ENCODE assay signal across 23 cellular contexts in genomic region chr18:50869150-50869549, GRCh38. TPM values are rescaled to one million over a fixed set of nuclear protein-coding genes. Genes with fewer than 3 reads are reported as not detected.
DNase-seq lines count a peak whose midpoint lies in the region; ATAC-seq, FAIRE-seq and TF ChIP-seq lines count a peak whose summit lies in the region.
"Had no signal": no experiment of that assay in that cellular context is flagged by ENCODE, and none has a peak within 500 bp of the region (broad histone marks: within the 10 kb centered on the region; RNA-seq: fewer than 3 reads in every experiment).

No MANE protein-coding gene starts in this region.

- H2AK9ac ChIP-seq in IMR-90 (replicated peaks; ENCODE audit: low read depth, low read length, poor library complexity), result no peak overlapping the region

- in situ Hi-C loops in IMR-90 (cut with MboI; ENCODE audit: low sequenced_read_pairs), result no loop called here

- H3K56ac ChIP-seq in IMR-90 (ENCODE audit: extremely low read depth, insufficient read depth, low read length), result no peak overlapping the region

- H2BK120ac ChIP-seq in IMR-90 (ENCODE audit: low read depth, low read length), result peak overlapping the region; percentile 12; the same call in 1 of the 2 replicates

- H4K5ac ChIP-seq in IMR-90 (ENCODE audit: low read depth, low read length), result no peak overlapping the region

- POLR2A ChIA-PET in IMR-90 (lab: Charles Lee; ENCODE audit: unreplicated experiment), result no interaction called here

- H3K27me3 ChIP-seq in IMR-90 (ENCODE audit: control insufficient read depth, insufficient read depth, low read length), result no peaks in the 10 kb centered on the region
- H3K27me3 ChIP-seq in OCI-LY1 (ENCODE audit: insufficient read depth, low read length), result no peaks in the 10 kb centered on the region
- H3K27me3 ChIP-seq in keratinocyte (ENCODE audit: control insufficient read depth, extremely low read depth, insufficient read depth, low read length), result no peaks in the 10 kb centered on the region
- H3K27me3 ChIP-seq: vagina had no signal

- no peaks in the 10 kb centered on the region for H3F3A ChIP-seq in OCI-LY1 (ENCODE audit: insufficient read depth, low read length)

- no peak for TF ChIP-seq RAD21 in IMR-90 (IDR thresholded peaks at IDR 0.05; ENCODE audit: low read length)

- BruUV-seq in IMR-90 (replicated peaks; lab: Mats Ljungman, UMichigan), result no TSS peak

- no peak overlapping the region for H2AK5ac ChIP-seq in IMR-90 (ENCODE audit: low read depth, low read length)

- WGBS in IMR-90 (ENCODE audit: extremely low coverage in 2 of 2, insufficient read length in 1 of 2), 2 experiments, result 80% methylated on average over 2 of the region's 4 CpGs; no CpG with 5 or more reads in 1 of the 2 experiments

- no peak overlapping the region for H2BK5ac ChIP-seq in IMR-90 (ENCODE audit: low read depth, low read length, poor library complexity, severe bottlenecking)

- no peak overlapping the region for H2BK15ac ChIP-seq in IMR-90 (ENCODE audit: low read depth, low read length)

- no peaks in the 10 kb centered on the region for H3K36me3 ChIP-seq in IMR-90 (ENCODE audit: control insufficient read depth, insufficient read depth, low read length)
- no peaks in the 10 kb centered on the region for H3K36me3 ChIP-seq in OCI-LY1 (ENCODE audit: insufficient read depth, low read length)
- no peaks in the 10 kb centered on the region for H3K36me3 ChIP-seq in keratinocyte (ENCODE audit: control insufficient read depth in 2 of 2, extremely low read depth in 1 of 2, insufficient read depth in 2 of 2, low read length in 2 of 2)
- H3K36me3 ChIP-seq: thoracic aorta, vagina had no signal

- H3K4me2 ChIP-seq in IMR-90 (ENCODE audit: low read depth, low read length) (no peak overlapping the region), OCI-LY1 (ENCODE audit: low read length) (0 out of 2 replicates have a peak overlapping the region, but pooled peaks have one; percentile 10), keratinocyte (ENCODE audit: control insufficient read depth, extremely low read depth, insufficient read depth, low read depth, low read length) (no peak overlapping the region)

- H3K4ac ChIP-seq in IMR-90 (ENCODE audit: low read depth, low read length), result no peak overlapping the region; the same call in 1 of the 2 replicates

- no peak overlapping the region for H2BK20ac ChIP-seq in IMR-90 (ENCODE audit: low read depth, low read length)

- H4K20me1 ChIP-seq in IMR-90 (ENCODE audit: insufficient read depth, low read length), result no peaks in the 10 kb centered on the region
- no peaks in the 10 kb centered on the region for H4K20me1 ChIP-seq in OCI-LY1 (ENCODE audit: insufficient read depth, low read length)
- no peaks in the 10 kb centered on the region for H4K20me1 ChIP-seq in keratinocyte (ENCODE audit: control insufficient read depth, extremely low read depth, insufficient read depth, low read length)

- ATAC-seq in IMR-90 (ENCODE audit: low read depth) (no peak), GM18520 (IDR thresholded peaks at IDR 0.05; ENCODE audit: unreplicated experiment) (no peak)
- ATAC-seq: activated T-cell treated with anti-CD3 and anti-CD28 coated beads, Interleukin-2, amount 50 U/mL, for 4 hours; K562 had no signal

- H3K9ac ChIP-seq in IMR-90 (ENCODE audit: low read depth, low read length), result no peak overlapping the region
- no peak overlapping the region for H3K9ac ChIP-seq in OCI-LY1 (ENCODE audit: low read length)
- H3K9ac ChIP-seq in keratinocyte (ENCODE audit: control insufficient read depth, extremely low read depth, insufficient read depth, low read length), result no peak overlapping the region

- H4K91ac ChIP-seq in IMR-90 (ENCODE audit: insufficient read depth, low read depth, low read length), result 0 out of 2 replicates have a peak overlapping the region, but pooled peaks have one; percentile 9

- H3K9me3 ChIP-seq in IMR-90 (ENCODE audit: control insufficient read depth, insufficient read depth, low read length) (no peaks in the 10 kb centered on the region), OCI-LY1 (ENCODE audit: low read length) (no peaks in the 10 kb centered on the region), keratinocyte (ENCODE audit: control insufficient read depth, low read depth, low read length) (no peaks in the 10 kb centered on the region)
- H3K9me3 ChIP-seq: thoracic aorta, vagina had no signal

- peak; percentile 39 for DNase-seq in DMS53 (lab: John Stamatoyannopoulos, UW)
- no peak for DNase-seq in IMR-90
- DNase-seq in keratinocyte (ENCODE audit: low read depth, low spot score), result no peak
- DNase-seq in activated CD8-positive, alpha-beta memory T cell treated with anti-CD3 and anti-CD28 coated beads, Interleukin-2, amount 50 U/mL, for 4 hours, result no peak
- DNase-seq in NK-92 (lab: John Stamatoyannopoulos, UW; ENCODE audit: unreplicated experiment), result no peak
- DNase-seq in activated CD4-positive, CD25-positive, alpha-beta regulatory T cell treated with anti-CD3 and anti-CD28 coated beads, Interleukin-2, amount 50 U/mL, for 72 hours, result no peak
- DNase-seq: activated CD4-positive, alpha-beta T cell treated with anti-CD3 and anti-CD28 coated beads for 48 hours; activated naive CD4-positive, alpha-beta T cell; activated T-cell treated with anti-CD3 and anti-CD28 coated beads, Interleukin-2, amount 50 U/mL, for 4 hours; effector CD8-positive, alpha-beta T cell; SHP77 had no signal

- FAIRE-seq in keratinocyte (lab: Jason Lieb, UNC), result peak; percentile 71
- FAIRE-seq: K562 had no signal

- peaks cover 3% of the 10 kb centered on the region; the same call in 1 of the 2 replicates for H3K4me1 ChIP-seq in IMR-90 (ENCODE audit: control insufficient read depth, insufficient read depth, low read length)
- peaks cover 7% of the 10 kb centered on the region for H3K4me1 ChIP-seq in OCI-LY1 (ENCODE audit: insufficient read depth, low read length, severe bottlenecking)
- peaks cover 24% of the 10 kb centered on the region for H3K4me1 ChIP-seq in keratinocyte (ENCODE audit: control insufficient read depth, extremely low read depth, insufficient read depth, low read length)
- H3K4me1 ChIP-seq: vagina had no signal

- no peaks in the 10 kb centered on the region for H3K9me2 ChIP-seq in OCI-LY1 (ENCODE audit: low read depth, low read length)

- dilution Hi-C loops in IMR-90 (cut with HindIII; ENCODE audit: low sequenced_read_pairs, unreplicated experiment) (no loop called here), keratinocyte (cut with MboI; ENCODE audit: extremely low pct_ligation_motif_present, low sequenced_read_pairs) (no loop called here)

- H3K27ac ChIP-seq in IMR-90 (ENCODE audit: insufficient read depth, low read length) (no peak overlapping the region), OCI-LY1 (ENCODE audit: low read depth, low read length, poor library complexity, severe bottlenecking) (no peak overlapping the region), keratinocyte (ENCODE audit: control insufficient read depth, insufficient read depth, low read length) (peak overlapping the region; percentile 71)
- H3K27ac ChIP-seq: skin epidermis, thoracic aorta, vagina had no signal

- H3K79me2 ChIP-seq in OCI-LY1 (ENCODE audit: insufficient read depth, low read length) (no peaks in the 10 kb centered on the region), keratinocyte (ENCODE audit: control insufficient read depth, insufficient read depth, low read length) (no peaks in the 10 kb centered on the region)

- no peaks in the 10 kb centered on the region for H3K9me1 ChIP-seq in IMR-90 (ENCODE audit: insufficient read depth, low read length)
- H3K9me1 ChIP-seq in keratinocyte (ENCODE audit: control insufficient read depth, extremely low read depth, insufficient read depth, low read length), result no peaks in the 10 kb centered on the region

- TF ChIP-seq CTCF in IMR-90 (conservative IDR thresholded peaks at IDR 0.05; ENCODE audit: low read depth, low read length) (no peak), OCI-LY1 (IDR thresholded peaks at IDR 0.05; ENCODE audit: low read length) (no peak), keratinocyte (optimal IDR thresholded peaks at IDR 0.05 in 1 of 3, IDR thresholded peaks at IDR 0.05 in 1 of 3, conservative IDR thresholded peaks at IDR 0.05 in 1 of 3; ENCODE audit: extremely low read depth in 1 of 3, insufficient read depth in 2 of 3, low read length in 3 of 3) (no peak)

- no peak overlapping the region for H3K18ac ChIP-seq in IMR-90 (ENCODE audit: low read depth, low read length)

- intact Hi-C loops in IMR-90 (cut with micrococcal nuclease), result no loop called here

- H4K8ac ChIP-seq in IMR-90 (ENCODE audit: low read depth in 2 of 2, low read length in 2 of 2), result 0 out of 4 replicates have a peak overlapping the region, but pooled peaks of 1 of the 2 experiments have one; percentile 25

- H3K23ac ChIP-seq in IMR-90 (ENCODE audit: low read depth, low read length), result no peak overlapping the region

- no peaks in the 10 kb centered on the region for H3K79me1 ChIP-seq in IMR-90 (ENCODE audit: low read depth in 1 of 2, low read length in 2 of 2)

- CTCF ChIA-PET in IMR-90 (lab: Yijun Ruan, JAX), result interaction anchor here (0.6 kb wide), 1 partner anchor 297 kb away, joined by 4 read pairs; no protein-coding TSS in a partner anchor

- TF ChIP-seq POLR2A in IMR-90 (IDR thresholded peaks at IDR 0.05; ENCODE audit: low read depth, low read length), result no peak

- H3K4me3 ChIP-seq in IMR-90 (ENCODE audit: insufficient read depth, low read depth, low read length), result no peak overlapping the region
- H3K4me3 ChIP-seq in OCI-LY1 (ENCODE audit: low read depth, low read length, poor library complexity, severe bottlenecking), result no peak overlapping the region
- H3K4me3 ChIP-seq in keratinocyte (ENCODE audit: control insufficient read depth in 2 of 3, extremely low read depth in 1 of 3, insufficient read depth in 2 of 3, low read depth in 1 of 3, low read length in 3 of 3), result no peak overlapping the region
- H3K4me3 ChIP-seq: K562, lung, skin epidermis, thoracic aorta, vagina had no signal

- H3K14ac ChIP-seq in IMR-90 (replicated peaks; ENCODE audit: low read depth, low read length), result no peak overlapping the region

- H2AFZ ChIP-seq in IMR-90 (replicated peaks; ENCODE audit: low read length, poor library complexity), result no peak overlapping the region
- H2AFZ ChIP-seq in OCI-LY1 (ENCODE audit: low read length), result peak overlapping the region; percentile 92; the same call in 1 of the 2 replicates
- H2AFZ ChIP-seq in keratinocyte (ENCODE audit: control insufficient read depth, low read length), result no peak overlapping the region

RNA-seq across cellular contexts. Expression of gene ME2, which starts 9.8 kb away (rescaled TPM):
- total RNA-seq in IMR-90 (2012; rRNA removed), result 32.6 and 50.0 TPM in 2 replicates
- polyA plus RNA-seq in IMR-90 (2012; rRNA removed), result 25.4 and 29.7 TPM in 2 replicates
- polyA plus RNA-seq in IMR-90 (2012; cell fraction: cytosol; rRNA removed), result 6.2 and 12.6 TPM in 2 replicates
- 2.9 and 22.9 TPM in 2 replicates for polyA plus RNA-seq in IMR-90 (2012; cell fraction: nucleus; rRNA removed; ENCODE audit: low replicate concordance)
- polyA plus RNA-seq in keratinocyte, result 40.7 to 72.0 TPM (median 42.0 TPM) in 3 replicates
- polyA plus RNA-seq in keratinocyte (2011; ENCODE audit: low read depth), result 24.2 TPM
- 40.3 and 75.4 TPM in 2 replicates for polyA plus RNA-seq in keratinocyte (2011; cell fraction: cytosol; rRNA removed)
- 35.5 and 43.9 TPM in 2 replicates for polyA plus RNA-seq in keratinocyte (2011; cell fraction: nucleus; rRNA removed)
- polyA plus RNA-seq in keratinocyte (2012; ENCODE audit: low replicate concordance), result 30.3 and 31.4 TPM in 2 replicates
- polyA minus RNA-seq in keratinocyte, result 20.9 to 48.1 TPM (median 23.4 TPM) in 3 replicates
- 29.2 TPM for polyA minus RNA-seq in keratinocyte (2011; cell fraction: cytosol; rRNA and poly(A)+ RNA removed)
- 13.3 and 24.1 TPM in 2 replicates for polyA minus RNA-seq in keratinocyte (2011; cell fraction: nucleus; rRNA and poly(A)+ RNA removed)

RNA-seq across cellular contexts. Expression of gene MRO, which starts 49.3 kb away (rescaled TPM):
- total RNA-seq in IMR-90 (2012; rRNA removed), result not detected in 2 replicates
- not detected in 2 replicates for polyA plus RNA-seq in IMR-90 (2012; rRNA removed)
- not detected in 2 replicates for polyA plus RNA-seq in IMR-90 (2012; cell fraction: cytosol; rRNA removed)
- polyA plus RNA-seq in IMR-90 (2012; cell fraction: nucleus; rRNA removed; ENCODE audit: low replicate concordance), result not detected in 2 replicates
- polyA plus RNA-seq in keratinocyte, result not detected in 3 replicates
- not detected for polyA plus RNA-seq in keratinocyte (2011; ENCODE audit: low read depth)
- not detected in 2 replicates for polyA plus RNA-seq in keratinocyte (2011; cell fraction: cytosol; rRNA removed)
- polyA plus RNA-seq in keratinocyte (2011; cell fraction: nucleus; rRNA removed), result not detected in 2 replicates
- polyA plus RNA-seq in keratinocyte (2012; ENCODE audit: low replicate concordance), result not detected in 2 replicates
- polyA minus RNA-seq in keratinocyte, result not detected in 3 replicates
- polyA minus RNA-seq in keratinocyte (2011; cell fraction: cytosol; rRNA and poly(A)+ RNA removed), result not detected
- polyA minus RNA-seq in keratinocyte (2011; cell fraction: nucleus; rRNA and poly(A)+ RNA removed), result not detected in 2 replicates
- total RNA-seq: activated T-cell treated with anti-CD3 and anti-CD28 coated beads, Interleukin-2, amount 50 U/mL, for 4 hours; epithelial cell of proximal tubule; K562; M059J; osteocyte; T-helper 2 cell treated with Interferon-gamma antibody and Interleukin-4, amounts not matched to agents 100 ng/mL and 5 ng/mL, for 36 hours; vagina had no signal
- polyA plus RNA-seq: CD14-positive monocyte had no signal
